9 cellular contexts compared by ENCODE assay signal in the genomic region with DNA sequence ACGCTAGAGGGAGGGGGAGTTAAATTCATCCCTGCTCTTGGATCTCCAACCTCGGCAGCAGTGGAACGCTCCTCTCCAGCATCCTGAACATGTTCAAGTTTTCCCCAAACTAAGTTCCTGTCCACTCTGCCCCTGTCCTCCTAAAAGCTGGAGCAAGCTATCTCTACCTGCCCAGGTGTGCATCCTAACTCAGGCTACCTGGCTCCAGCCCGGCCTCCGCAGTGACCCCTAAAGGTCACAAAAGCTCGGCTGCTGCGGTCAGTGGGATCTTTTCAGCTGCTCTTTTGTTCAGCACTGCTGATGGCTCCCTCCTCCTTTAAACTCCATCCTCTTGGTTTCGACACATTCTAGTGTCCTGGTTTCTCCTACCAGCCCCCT. TPM values are rescaled to one million over a fixed set of nuclear protein-coding genes. Genes with fewer than 3 reads are reported as not detected.
DNase-seq lines count a peak whose midpoint lies in the region; ATAC-seq, FAIRE-seq and TF ChIP-seq lines count a peak whose summit lies in the region.
"Had no signal": no experiment of that assay in that cellular context is flagged by ENCODE, and none has a peak within 500 bp of the region (broad histone marks: within the 10 kb centered on the region; RNA-seq: fewer than 3 reads in every experiment).

No MANE protein-coding gene starts in this region.

- DNase-seq in NCI-H1417 (lab: John Stamatoyannopoulos, UW) (peak in 2 of 3 experiments; percentile 71 to 80), NCI-H1417 treated with DMSO at 0.1 percent for 48 hours (lab: John Stamatoyannopoulos, UW) (no peak), SK-N-MC (ENCODE audit: low read depth, low spot score) (no peak), fibroblast of the aortic adventitia (ENCODE audit: low read depth) (no peak), GM12891 (ENCODE audit: insufficient read length, low spot score) (no peak), amygdala (lab: John Stamatoyannopoulos, UW) (no peak)
- DNase-seq: KG1 had no signal

- H3K36me3 ChIP-seq in SK-N-MC (ENCODE audit: insufficient read depth, low read length) = no peaks in the 10 kb centered on the region; the same call in 1 of the 2 replicates

- no peaks in the 10 kb centered on the region for H3K9me3 ChIP-seq in SK-N-MC (ENCODE audit: low read depth, low read length)

- peak overlapping the region; percentile 80 for H3K9ac ChIP-seq in SK-N-MC (ENCODE audit: insufficient read length)

- no peak overlapping the region for H3K27ac ChIP-seq in SK-N-MC
- H3K27ac ChIP-seq in skin epidermis = peak overlapping the region in 4 of 21 experiments; percentile 5 to 96 (median 91)

- no peak for FAIRE-seq in GM12891 (lab: Jason Lieb, UNC)

- no peak for TF ChIP-seq POLR2A in GM12891 (IDR thresholded peaks at IDR 0.05; ENCODE audit: low read depth, low read length)

- peak overlapping the region; percentile 87 for H3K4me3 ChIP-seq in SK-N-MC
- H3K4me3 ChIP-seq in fibroblast of the aortic adventitia (ENCODE audit: low read depth, low read length) = peak overlapping the region; percentile 85
- H3K4me3 ChIP-seq in skin epidermis = peak overlapping the region in 6 of 7 experiments; percentile 81 to 96 (median 88)

- ATAC-seq in GM18870 (IDR thresholded peaks at IDR 0.05; ENCODE audit: unreplicated experiment) = no peak

- no peak for TF ChIP-seq CTCF in fibroblast of the aortic adventitia (IDR thresholded peaks at IDR 0.05; ENCODE audit: insufficient read depth, low read length)

TF ChIP-seq in GM12891, 5 proteins besides CTCF, POLR2A, EP300 and RAD21:
- TF ChIP-seq SPI1 (IDR thresholded peaks at IDR 0.05; ENCODE audit: low read depth, low read length) = no peak
- TF ChIP-seq PAX5 (IDR thresholded peaks at IDR 0.05; ENCODE audit: insufficient read depth, low read length, severe bottlenecking) = no peak
- TF ChIP-seq TAF1 (IDR thresholded peaks at IDR 0.05; ENCODE audit: low read depth, low read length) = no peak
- no peak for TF ChIP-seq POLR2AphosphoS5 (IDR thresholded peaks at IDR 0.05; ENCODE audit: low read depth, low read length)
- TF ChIP-seq POU2F2 (IDR thresholded peaks at IDR 0.05; ENCODE audit: low read depth, low read length) = no peak

RNA-seq across cellular contexts. Expression of a gene that starts 1.4 kb away (rescaled TPM):
- 8.3 and 9.8 TPM in 2 replicates for total RNA-seq in fibroblast of the aortic adventitia (ENCODE audit: low replicate concordance)
- polyA plus RNA-seq in GM12891 (2012; ENCODE audit: low read depth, missing spikeins) = 5.4 TPM

RNA-seq across cellular contexts. Expression of a gene that starts 35.9 kb away (rescaled TPM):
- total RNA-seq in fibroblast of the aortic adventitia (ENCODE audit: low replicate concordance) = 2.4 and 2.8 TPM in 2 replicates
- 2.2 TPM for polyA plus RNA-seq in GM12891 (2012; ENCODE audit: low read depth, missing spikeins)

Comparison
In these comparisons a context has a peak if more than half of its experiments do, and no peak if none do; other contexts are left out.
1. DNase-seq: peak in NCI-H1417 (2 of 3); none in NCI-H1417 treated with DMSO at 0.1 percent for 48 hours (single experiment), SK-N-MC (single experiment), fibroblast of the aortic adventitia (single experiment), GM12891 (single experiment) and amygdala (0 of 56).
2. Peak in every context shown above with its lines, with median percentiles within 50 percentile points of each other: H3K4me3 ChIP-seq.